11 cellular contexts compared by ENCODE assay signal in genomic region chr4:32462944-32463343, GRCh38.
DNase-seq lines count a peak whose midpoint lies in the region; ATAC-seq and TF ChIP-seq lines count a peak whose summit lies in the region.
"Had no signal": no experiment of that assay in that cellular context is flagged by ENCODE, and none has a peak within 500 bp of the region (broad histone marks: within the 10 kb centered on the region; RNA-seq: fewer than 3 reads in every experiment).

No MANE protein-coding gene starts in this region.

- H3K4me3 ChIP-seq in adrenal gland (no peak overlapping the region), esophagus squamous epithelium (no peak overlapping the region), psoas muscle (no peak overlapping the region)
- H3K4me3 ChIP-seq: K562 had no signal

- no peak overlapping the region for H3K4me3 Mint-ChIP-seq in activated T-helper 2 cell treated with anti-CD3 and anti-CD28 coated beads, Interferon-gamma antibody, Interleukin-2, Interleukin-4, amounts not matched to agents 10 μg/mL and 5 μg/mL and 100 μg/mL, durations not matched to agents 14 hours and 24 hours and 36 hours (ENCODE audit: low read depth)

- TF ChIP-seq POLR2A in adrenal gland (IDR thresholded peaks at IDR 0.05) (no peak), esophagus squamous epithelium (IDR thresholded peaks at IDR 0.05) (no peak)

- no peaks in the 10 kb centered on the region for H3K4me1 ChIP-seq in adrenal gland (replicated peaks in 1 of 2)
- H3K4me1 ChIP-seq in esophagus squamous epithelium, result no peaks in the 10 kb centered on the region
- H3K4me1 ChIP-seq in psoas muscle, result no peaks in the 10 kb centered on the region

- ATAC-seq in psoas muscle, result no peak
- ATAC-seq: K562, Right ventricle myocardium inferior had no signal

- H3K9me3 ChIP-seq in adrenal gland (replicated peaks in 1 of 3) (no peaks in the 10 kb centered on the region), esophagus squamous epithelium (no peaks in the 10 kb centered on the region), psoas muscle (no peaks in the 10 kb centered on the region)

- intact Hi-C loops in adrenal gland (cut with DNase I), result no loop called here
- intact Hi-C loops in activated T-helper 2 cell treated with anti-CD3 and anti-CD28 coated beads, Interferon-gamma antibody, Interleukin-2, Interleukin-4, amounts not matched to agents 10 μg/mL and 5 μg/mL and 100 μg/mL, durations not matched to agents 14 hours and 24 hours and 36 hours (cut with micrococcal nuclease), result no loop called here
- intact Hi-C loops in esophagus squamous epithelium (cut with DNase I), result no loop called here
- intact Hi-C loops in psoas muscle (cut with DNase I), result no loop called here

- TF ChIP-seq EP300 in Ishikawa (IDR thresholded peaks at IDR 0.05; ENCODE audit: borderline replicate concordance), result no peak

- H3K27ac Mint-ChIP-seq in activated T-helper 2 cell treated with anti-CD3 and anti-CD28 coated beads, Interferon-gamma antibody, Interleukin-2, Interleukin-4, amounts not matched to agents 10 μg/mL and 5 μg/mL and 100 μg/mL, durations not matched to agents 14 hours and 24 hours and 36 hours, result no peak overlapping the region

- peaks cover 13% of the 10 kb centered on the region for H3K9me3 Mint-ChIP-seq in activated T-helper 2 cell treated with anti-CD3 and anti-CD28 coated beads, Interferon-gamma antibody, Interleukin-2, Interleukin-4, amounts not matched to agents 10 μg/mL and 5 μg/mL and 100 μg/mL, durations not matched to agents 14 hours and 24 hours and 36 hours

- 61 to 82% (median 72%) methylated on average over 1 of the region's 1 CpG for WGBS in adrenal gland, 4 donors
- 89 to 100% methylated on average over 1 of the region's 1 CpG for WGBS in esophagus squamous epithelium, 2 donors
- WGBS in psoas muscle, 3 donors, result 76 to 88% (median 82%) methylated on average over 1 of the region's 1 CpG

- no peaks in the 10 kb centered on the region for H3K27me3 ChIP-seq in adrenal gland
- H3K27me3 ChIP-seq in esophagus squamous epithelium, result no peaks in the 10 kb centered on the region
- no peaks in the 10 kb centered on the region for H3K27me3 ChIP-seq in psoas muscle (ENCODE audit: insufficient read depth in 3 of 3, low read length in 2 of 3)

- no peaks in the 10 kb centered on the region for H3K36me3 Mint-ChIP-seq in activated T-helper 2 cell treated with anti-CD3 and anti-CD28 coated beads, Interferon-gamma antibody, Interleukin-2, Interleukin-4, amounts not matched to agents 10 μg/mL and 5 μg/mL and 100 μg/mL, durations not matched to agents 14 hours and 24 hours and 36 hours (ENCODE audit: low read depth)

- peak; percentile 48; the same call in 1 of the 2 replicates for TF ChIP-seq RAD21 in Ishikawa (IDR thresholded peaks at IDR 0.05; ENCODE audit: low read depth)

- peak in 4 of 6 experiments; percentile 18 to 42 (median 40) for TF ChIP-seq CTCF in adrenal gland (IDR thresholded peaks at IDR 0.05)
- peak in 2 of 6 experiments; percentile 9 to 34 for TF ChIP-seq CTCF in esophagus squamous epithelium (IDR thresholded peaks at IDR 0.05)
- TF ChIP-seq CTCF in psoas muscle (IDR thresholded peaks at IDR 0.05), result no peak

- H3K36me3 ChIP-seq in adrenal gland (replicated peaks in 1 of 2), result no peaks in the 10 kb centered on the region
- no peaks in the 10 kb centered on the region for H3K36me3 ChIP-seq in esophagus squamous epithelium
- no peaks in the 10 kb centered on the region for H3K36me3 ChIP-seq in psoas muscle (ENCODE audit: insufficient read depth in 1 of 2, low read depth in 1 of 2)

- no peak overlapping the region for H3K27ac ChIP-seq in adrenal gland
- no peak overlapping the region for H3K27ac ChIP-seq in esophagus squamous epithelium
- H3K27ac ChIP-seq in psoas muscle, result no peak overlapping the region

- H3K27me3 Mint-ChIP-seq in activated T-helper 2 cell treated with anti-CD3 and anti-CD28 coated beads, Interferon-gamma antibody, Interleukin-2, Interleukin-4, amounts not matched to agents 10 μg/mL and 5 μg/mL and 100 μg/mL, durations not matched to agents 14 hours and 24 hours and 36 hours (ENCODE audit: low read depth), result no peaks in the 10 kb centered on the region

- DNase-seq in D341Med (ENCODE audit: low spot score), result peak; percentile 20
- no peak for DNase-seq in adrenal gland
- DNase-seq in kidney tubule cell (ENCODE audit: low spot score), result peak; percentile 44
- DNase-seq in activated T-helper 2 cell treated with anti-CD3 and anti-CD28 coated beads, Interferon-gamma antibody, Interleukin-2, Interleukin-4, amounts not matched to agents 10 μg/mL and 5 μg/mL and 100 μg/mL, durations not matched to agents 14 hours and 24 hours and 36 hours (ENCODE audit: low spot score), result no peak
- no peak for DNase-seq in esophagus squamous epithelium (lab: John Stamatoyannopoulos, UW)
- no peak for DNase-seq in psoas muscle
- no peak for DNase-seq in activated CD4-positive, alpha-beta T cell treated with anti-CD3 and anti-CD28 coated beads, Interleukin-2, amount 50 U/mL, for 4 hours
- DNase-seq: activated T-cell treated with anti-CD3 and anti-CD28 coated beads, Interleukin-2, amount 50 U/mL, for 1 hour had no signal

- H3K4me1 Mint-ChIP-seq in activated T-helper 2 cell treated with anti-CD3 and anti-CD28 coated beads, Interferon-gamma antibody, Interleukin-2, Interleukin-4, amounts not matched to agents 10 μg/mL and 5 μg/mL and 100 μg/mL, durations not matched to agents 14 hours and 24 hours and 36 hours (ENCODE audit: low read depth), result no peaks in the 10 kb centered on the region

TF ChIP-seq in Ishikawa, 13 proteins besides CTCF, POLR2A, EP300 and RAD21:
- no peak for TF ChIP-seq CEBPB (IDR thresholded peaks at IDR 0.05)
- no peak for TF ChIP-seq USF1 (IDR thresholded peaks at IDR 0.05)
- TF ChIP-seq REST (IDR thresholded peaks at IDR 0.05; ENCODE audit: low read depth), result no peak
- TF ChIP-seq ZBTB7A (IDR thresholded peaks at IDR 0.05; ENCODE audit: low read depth), result no peak
- no peak for TF ChIP-seq TEAD4 (IDR thresholded peaks at IDR 0.05)
- TF ChIP-seq TAF1 (IDR thresholded peaks at IDR 0.05; ENCODE audit: low read depth), result no peak
TF ChIP-seq in Ishikawa: peak in this region for 0.

Comparison
In these comparisons a context has a peak if more than half of its experiments do, and no peak if none do; other contexts are left out.
1. DNase-seq: peak in D341Med (single experiment) and kidney tubule cell (single experiment); none in adrenal gland (0 of 7), activated T-helper 2 cell treated with anti-CD3 and anti-CD28 coated beads, Interferon-gamma antibody, Interleukin-2, Interleukin-4, amounts not matched to agents 10 μg/mL and 5 μg/mL and 100 μg/mL, durations not matched to agents 14 hours and 24 hours and 36 hours (single experiment), esophagus squamous epithelium (single experiment), psoas muscle (0 of 2) and activated CD4-positive, alpha-beta T cell treated with anti-CD3 and anti-CD28 coated beads, Interleukin-2, amount 50 U/mL, for 4 hours (0 of 2).